In genomic region chr11:14906614-14907392, GRCh38 we compare ENCODE assay signal across 9 cellular contexts. TPM values are rescaled to one million over a fixed set of nuclear protein-coding genes. Genes with fewer than 3 reads are reported as not detected.
DNase-seq lines count a peak whose midpoint lies in the region; ATAC-seq and TF ChIP-seq lines count a peak whose summit lies in the region.
"Had no signal": no experiment of that assay in that cellular context is flagged by ENCODE, and none has a peak within 500 bp of the region (broad histone marks: within the 10 kb centered on the region; RNA-seq: fewer than 3 reads in every experiment).

No MANE protein-coding gene starts in this region.

- no peaks in the 10 kb centered on the region for H3K9me3 ChIP-seq in SK-N-SH
- no peaks in the 10 kb centered on the region for H3K9me3 ChIP-seq in CD4-positive, CD25-positive, alpha-beta regulatory T cell (ENCODE audit: control insufficient read depth in 2 of 2, low read length in 2 of 2)
- no peaks in the 10 kb centered on the region for H3K9me3 ChIP-seq in OCI-LY3 (ENCODE audit: insufficient read depth, low read length)
- H3K9me3 ChIP-seq in testis = no peaks in the 10 kb centered on the region

- ATAC-seq in SK-N-SH treated with all-trans-retinoic acid at 6 μM for 48 hours = no peak
- ATAC-seq in CD4-positive, CD25-positive, alpha-beta regulatory T cell (ENCODE audit: low read depth in 2 of 2) = no peak
- ATAC-seq in effector memory CD8-positive, alpha-beta T cell (replicated peaks) = no peak

- TF ChIP-seq CTCF in SK-N-SH (IDR thresholded peaks at IDR 0.05) (no peak), OCI-LY3 (IDR thresholded peaks at IDR 0.05; ENCODE audit: low read depth, low read length) (no peak), nephron progenitor cell (IDR thresholded peaks at IDR 0.05) (no peak), testis (IDR thresholded peaks at IDR 0.05) (no peak)

- no peaks in the 10 kb centered on the region for H3K79me2 ChIP-seq in SK-N-SH (ENCODE audit: insufficient read depth)
- no peaks in the 10 kb centered on the region for H3K79me2 ChIP-seq in OCI-LY3 (ENCODE audit: low read length)

- H3K36me3 ChIP-seq in SK-N-SH (replicated peaks in 1 of 2; ENCODE audit: control insufficient read depth in 1 of 2, insufficient read depth in 2 of 2, low read length in 1 of 2) (no peaks in the 10 kb centered on the region), OCI-LY3 (replicated peaks; ENCODE audit: low read depth, low read length) (no peaks in the 10 kb centered on the region), testis (ENCODE audit: low read depth, missing control alignments) (no peaks in the 10 kb centered on the region)
- no peaks in the 10 kb centered on the region for H3K36me3 ChIP-seq in CD4-positive, CD25-positive, alpha-beta regulatory T cell (ENCODE audit: control insufficient read depth, insufficient read depth, low read length)

- H3K27me3 ChIP-seq in SK-N-SH (ENCODE audit: insufficient read depth) (no peaks in the 10 kb centered on the region; the same call in 1 of the 2 replicates), OCI-LY3 (ENCODE audit: low read depth, low read length) (no peaks in the 10 kb centered on the region), testis (no peaks in the 10 kb centered on the region)
- H3K27me3 ChIP-seq in CD4-positive, CD25-positive, alpha-beta regulatory T cell (ENCODE audit: control insufficient read depth, insufficient read depth, low read length) = no peaks in the 10 kb centered on the region

- H3K27ac Mint-ChIP-seq in CD4-positive, CD25-positive, alpha-beta regulatory T cell = peak overlapping the region in 2 of 3 donors; percentile 51 to 96
- H3K27ac Mint-ChIP-seq in effector memory CD8-positive, alpha-beta T cell = peak overlapping the region; percentile 49 to 62
- no peak overlapping the region for H3K27ac Mint-ChIP-seq in nephron progenitor cell

- 87% methylated on average over 9 of the region's 11 CpGs for WGBS in SK-N-SH (ENCODE audit: low lambda C conversion rate)
- WGBS in testis, 2 donors = 49 to 84% methylated on average over 11 of the region's 11 CpGs

- H3K4me2 ChIP-seq in SK-N-SH (no peak overlapping the region), OCI-LY3 (ENCODE audit: low read length) (peak overlapping the region; percentile 84)

- peak overlapping the region; percentile 58 to 97 (median 79) for H3K4me3 Mint-ChIP-seq in CD4-positive, CD25-positive, alpha-beta regulatory T cell
- peak overlapping the region; percentile 89 to 92 for H3K4me3 Mint-ChIP-seq in effector memory CD8-positive, alpha-beta T cell
- H3K4me3 Mint-ChIP-seq in nephron progenitor cell = no peak overlapping the region

- H2AFZ ChIP-seq in SK-N-SH (ENCODE audit: low read depth) (no peak overlapping the region), OCI-LY3 (ENCODE audit: low read depth, low read length) (no peak overlapping the region)

- H3K4me1 ChIP-seq in SK-N-SH (ENCODE audit: control insufficient read depth in 1 of 2, insufficient read depth in 2 of 2, low read depth in 1 of 2, low read length in 1 of 2) = peaks cover 0 to 3% of the 10 kb centered on the region in 2 experiments; a peak in 2 of 4 replicates
- H3K4me1 ChIP-seq in CD4-positive, CD25-positive, alpha-beta regulatory T cell (ENCODE audit: control insufficient read depth, insufficient read depth, low read length, poor library complexity, severe bottlenecking) = peaks cover 27% of the 10 kb centered on the region
- H3K4me1 ChIP-seq in OCI-LY3 (ENCODE audit: low read length) = peaks cover 20% of the 10 kb centered on the region
- peaks cover 8% of the 10 kb centered on the region for H3K4me1 ChIP-seq in testis

- in situ Hi-C loops in G401 (cut with HindIII; ENCODE audit: low sequenced_read_pairs) = no loop called here

- H4K20me1 ChIP-seq in SK-N-SH (ENCODE audit: insufficient read depth) (no peaks in the 10 kb centered on the region), OCI-LY3 (ENCODE audit: insufficient read depth, low read length) (no peaks in the 10 kb centered on the region)

- H3K9me3 Mint-ChIP-seq in CD4-positive, CD25-positive, alpha-beta regulatory T cell = no peaks in the 10 kb centered on the region
- no peaks in the 10 kb centered on the region for H3K9me3 Mint-ChIP-seq in effector memory CD8-positive, alpha-beta T cell
- H3K9me3 Mint-ChIP-seq in nephron progenitor cell = peaks cover 4% of the 10 kb centered on the region

- H3K9me2 ChIP-seq in SK-N-SH = no peaks in the 10 kb centered on the region

- H3K4me3 ChIP-seq in SK-N-SH (ENCODE audit: low read depth in 2 of 2, low read length in 1 of 2) (no peak overlapping the region), OCI-LY3 (ENCODE audit: low read length) (no peak overlapping the region), testis (no peak overlapping the region)
- H3K4me3 ChIP-seq in CD4-positive, CD25-positive, alpha-beta regulatory T cell (ENCODE audit: low read depth, low read length) = no peak overlapping the region

- no peak for TF ChIP-seq POLR2A in testis (IDR thresholded peaks at IDR 0.05)

- peaks cover 8% of the 10 kb centered on the region for H3F3A ChIP-seq in SK-N-SH (replicated peaks; ENCODE audit: insufficient read depth)

- CTCF ChIA-PET in SK-N-SH (lab: Yijun Ruan, JAX) = interaction anchor here (0.8 to 9.0 kb wide), 37 partner anchors 8 to 606 kb away, joined by 3 to 198 read pairs (median 7); partner anchors contain the start of genes CALCB and CYP2R1

- H3K27me3 Mint-ChIP-seq in CD4-positive, CD25-positive, alpha-beta regulatory T cell = peaks cover 11% of the 10 kb centered on the region
- no peaks in the 10 kb centered on the region for H3K27me3 Mint-ChIP-seq in effector memory CD8-positive, alpha-beta T cell
- H3K27me3 Mint-ChIP-seq in nephron progenitor cell (ENCODE audit: low read depth, poor library complexity) = peaks cover 12% of the 10 kb centered on the region

- no peak overlapping the region for H3K27ac ChIP-seq in SK-N-SH (ENCODE audit: low read depth in 2 of 2, low read length in 1 of 2)
- no peak overlapping the region for H3K27ac ChIP-seq in CD4-positive, CD25-positive, alpha-beta regulatory T cell (ENCODE audit: insufficient read depth, low read length, poor library complexity, severe bottlenecking)
- H3K27ac ChIP-seq in OCI-LY3 (ENCODE audit: low read length) = no peak overlapping the region
- H3K27ac ChIP-seq in testis = no peak overlapping the region

- H3K4me1 Mint-ChIP-seq in CD4-positive, CD25-positive, alpha-beta regulatory T cell = peaks cover 16 to 44% (median 25%) of the 10 kb centered on the region in 4 donors
- H3K4me1 Mint-ChIP-seq in effector memory CD8-positive, alpha-beta T cell (ENCODE audit: low read depth in 2 of 2) = peaks cover 30 to 32% of the 10 kb centered on the region in 2 donors
- H3K4me1 Mint-ChIP-seq in nephron progenitor cell = no peaks in the 10 kb centered on the region

- no peak for TF ChIP-seq RAD21 in SK-N-SH (IDR thresholded peaks at IDR 0.05; ENCODE audit: low read length)

- H3K36me3 Mint-ChIP-seq in CD4-positive, CD25-positive, alpha-beta regulatory T cell = no peaks in the 10 kb centered on the region
- peaks cover 19% of the 10 kb centered on the region for H3K36me3 Mint-ChIP-seq in effector memory CD8-positive, alpha-beta T cell (ENCODE audit: insufficient read depth)
- no peaks in the 10 kb centered on the region for H3K36me3 Mint-ChIP-seq in nephron progenitor cell (ENCODE audit: low read depth)

- no peak for TF ChIP-seq EP300 in SK-N-SH (IDR thresholded peaks at IDR 0.05; ENCODE audit: borderline replicate concordance in 1 of 2, low read depth in 1 of 2, low read length in 1 of 2)

- peak; percentile 15 for DNase-seq in SK-N-SH
- no peak for DNase-seq in CD4-positive, CD25-positive, alpha-beta regulatory T cell
- no peak for DNase-seq in effector memory CD8-positive, alpha-beta T cell
- DNase-seq in nephron progenitor cell = no peak
- DNase-seq in testis = no peak
- DNase-seq in G401 (ENCODE audit: low spot score) = no peak
- DNase-seq: 8988T had no signal

- no peak overlapping the region for H3K9ac ChIP-seq in SK-N-SH
- no peak overlapping the region for H3K9ac ChIP-seq in OCI-LY3 (ENCODE audit: low read length)

- intact Hi-C loops in testis (cut with DNase I; ENCODE audit: low total_unique reads) = loop anchor here (10.0 kb wide), 1 partner anchor 362 kb away; no protein-coding TSS in a partner anchor

- POLR2A ChIA-PET in SK-N-SH (lab: Yijun Ruan, JAX) = interaction anchor here (0.5 to 1.3 kb wide), 2 partner anchors 263 to 434 kb away, joined by 3 read pairs; partner anchors contain the start of gene PDE3B

TF ChIP-seq in SK-N-SH, 30 proteins besides CTCF, POLR2A, EP300 and RAD21 (continues in another document):
- TF ChIP-seq, protein P1, sequence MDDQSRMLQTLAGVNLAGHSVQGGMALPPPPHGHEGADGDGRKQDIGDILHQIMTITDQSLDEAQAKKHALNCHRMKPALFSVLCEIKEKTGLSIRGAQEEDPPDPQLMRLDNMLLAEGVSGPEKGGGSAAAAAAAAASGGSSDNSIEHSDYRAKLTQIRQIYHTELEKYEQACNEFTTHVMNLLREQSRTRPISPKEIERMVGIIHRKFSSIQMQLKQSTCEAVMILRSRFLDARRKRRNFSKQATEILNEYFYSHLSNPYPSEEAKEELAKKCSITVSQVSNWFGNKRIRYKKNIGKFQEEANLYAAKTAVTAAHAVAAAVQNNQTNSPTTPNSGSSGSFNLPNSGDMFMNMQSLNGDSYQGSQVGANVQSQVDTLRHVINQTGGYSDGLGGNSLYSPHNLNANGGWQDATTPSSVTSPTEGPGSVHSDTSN (IDR thresholded peaks at IDR 0.05) = no peak
- TF ChIP-seq FOXM1 (IDR thresholded peaks at IDR 0.05; ENCODE audit: low read depth) (no peak), NFIC (IDR thresholded peaks at IDR 0.05; ENCODE audit: borderline replicate concordance) (no peak), ELF1 (IDR thresholded peaks at IDR 0.05) (no peak)

TF ChIP-seq in SK-N-SH treated with all-trans-retinoic acid at 6 μM for 48 hours, 23 proteins besides CTCF, POLR2A, EP300 and RAD21 (continues in another document):
- no peak for TF ChIP-seq BACH2 (CRISPR knock-in tag; IDR thresholded peaks at IDR 0.05; ENCODE audit: borderline replicate concordance)
- no peak for TF ChIP-seq ZNF70 (CRISPR knock-in tag; IDR thresholded peaks at IDR 0.05)
- TF ChIP-seq ESRRG (CRISPR knock-in tag; IDR thresholded peaks at IDR 0.05) = no peak
- no peak for TF ChIP-seq ZFP30 (CRISPR knock-in tag; IDR thresholded peaks at IDR 0.05)
- no peak for TF ChIP-seq PPARA (CRISPR knock-in tag; IDR thresholded peaks at IDR 0.05; ENCODE audit: borderline replicate concordance)
- TF ChIP-seq TCF4 (CRISPR knock-in tag; IDR thresholded peaks at IDR 0.05; ENCODE audit: borderline replicate concordance) = no peak

RNA-seq across cellular contexts. Expression of gene CYP2R1, which starts 14.8 kb away (rescaled TPM):
- 9.3 and 10.9 TPM in 2 replicates for polyA plus RNA-seq in SK-N-SH (2012; rRNA removed)
- 6.9 and 7.9 TPM in 2 replicates for polyA plus RNA-seq in SK-N-SH (2012; cell fraction: cytosol; rRNA removed)
- 33.4 and 40.1 TPM in 2 replicates for polyA plus RNA-seq in SK-N-SH (2012; cell fraction: nucleus; rRNA removed)
- total RNA-seq in CD4-positive, CD25-positive, alpha-beta regulatory T cell = 18.2 TPM
- polyA plus RNA-seq in CD4-positive, CD25-positive, alpha-beta regulatory T cell = 10 to 100 TPM; 12.9 to 20.0 (median 14.9) TPM
- 10 to 100 TPM; 34.8 to 54.3 TPM for total RNA-seq in testis
- polyA plus RNA-seq in testis (ENCODE audit: insufficient read depth, low read depth, low replicate concordance) = 50.8 TPM
- 9.7 and 26.9 TPM in 2 replicates for total RNA-seq in G401 (2014; rRNA removed; shearing (Covaris generic))
